Comparison of ENCODE assay signal across 2 cellular contexts in genomic region chr10:84552478-84552877, GRCh38.
TF ChIP-seq lines count a peak whose summit lies in the region.

No MANE protein-coding gene starts in this region.

TF ChIP-seq in GM23338, 12 proteins besides CTCF, POLR2A, EP300 and RAD21 (continued from another document):
- TF ChIP-seq, protein P1, sequence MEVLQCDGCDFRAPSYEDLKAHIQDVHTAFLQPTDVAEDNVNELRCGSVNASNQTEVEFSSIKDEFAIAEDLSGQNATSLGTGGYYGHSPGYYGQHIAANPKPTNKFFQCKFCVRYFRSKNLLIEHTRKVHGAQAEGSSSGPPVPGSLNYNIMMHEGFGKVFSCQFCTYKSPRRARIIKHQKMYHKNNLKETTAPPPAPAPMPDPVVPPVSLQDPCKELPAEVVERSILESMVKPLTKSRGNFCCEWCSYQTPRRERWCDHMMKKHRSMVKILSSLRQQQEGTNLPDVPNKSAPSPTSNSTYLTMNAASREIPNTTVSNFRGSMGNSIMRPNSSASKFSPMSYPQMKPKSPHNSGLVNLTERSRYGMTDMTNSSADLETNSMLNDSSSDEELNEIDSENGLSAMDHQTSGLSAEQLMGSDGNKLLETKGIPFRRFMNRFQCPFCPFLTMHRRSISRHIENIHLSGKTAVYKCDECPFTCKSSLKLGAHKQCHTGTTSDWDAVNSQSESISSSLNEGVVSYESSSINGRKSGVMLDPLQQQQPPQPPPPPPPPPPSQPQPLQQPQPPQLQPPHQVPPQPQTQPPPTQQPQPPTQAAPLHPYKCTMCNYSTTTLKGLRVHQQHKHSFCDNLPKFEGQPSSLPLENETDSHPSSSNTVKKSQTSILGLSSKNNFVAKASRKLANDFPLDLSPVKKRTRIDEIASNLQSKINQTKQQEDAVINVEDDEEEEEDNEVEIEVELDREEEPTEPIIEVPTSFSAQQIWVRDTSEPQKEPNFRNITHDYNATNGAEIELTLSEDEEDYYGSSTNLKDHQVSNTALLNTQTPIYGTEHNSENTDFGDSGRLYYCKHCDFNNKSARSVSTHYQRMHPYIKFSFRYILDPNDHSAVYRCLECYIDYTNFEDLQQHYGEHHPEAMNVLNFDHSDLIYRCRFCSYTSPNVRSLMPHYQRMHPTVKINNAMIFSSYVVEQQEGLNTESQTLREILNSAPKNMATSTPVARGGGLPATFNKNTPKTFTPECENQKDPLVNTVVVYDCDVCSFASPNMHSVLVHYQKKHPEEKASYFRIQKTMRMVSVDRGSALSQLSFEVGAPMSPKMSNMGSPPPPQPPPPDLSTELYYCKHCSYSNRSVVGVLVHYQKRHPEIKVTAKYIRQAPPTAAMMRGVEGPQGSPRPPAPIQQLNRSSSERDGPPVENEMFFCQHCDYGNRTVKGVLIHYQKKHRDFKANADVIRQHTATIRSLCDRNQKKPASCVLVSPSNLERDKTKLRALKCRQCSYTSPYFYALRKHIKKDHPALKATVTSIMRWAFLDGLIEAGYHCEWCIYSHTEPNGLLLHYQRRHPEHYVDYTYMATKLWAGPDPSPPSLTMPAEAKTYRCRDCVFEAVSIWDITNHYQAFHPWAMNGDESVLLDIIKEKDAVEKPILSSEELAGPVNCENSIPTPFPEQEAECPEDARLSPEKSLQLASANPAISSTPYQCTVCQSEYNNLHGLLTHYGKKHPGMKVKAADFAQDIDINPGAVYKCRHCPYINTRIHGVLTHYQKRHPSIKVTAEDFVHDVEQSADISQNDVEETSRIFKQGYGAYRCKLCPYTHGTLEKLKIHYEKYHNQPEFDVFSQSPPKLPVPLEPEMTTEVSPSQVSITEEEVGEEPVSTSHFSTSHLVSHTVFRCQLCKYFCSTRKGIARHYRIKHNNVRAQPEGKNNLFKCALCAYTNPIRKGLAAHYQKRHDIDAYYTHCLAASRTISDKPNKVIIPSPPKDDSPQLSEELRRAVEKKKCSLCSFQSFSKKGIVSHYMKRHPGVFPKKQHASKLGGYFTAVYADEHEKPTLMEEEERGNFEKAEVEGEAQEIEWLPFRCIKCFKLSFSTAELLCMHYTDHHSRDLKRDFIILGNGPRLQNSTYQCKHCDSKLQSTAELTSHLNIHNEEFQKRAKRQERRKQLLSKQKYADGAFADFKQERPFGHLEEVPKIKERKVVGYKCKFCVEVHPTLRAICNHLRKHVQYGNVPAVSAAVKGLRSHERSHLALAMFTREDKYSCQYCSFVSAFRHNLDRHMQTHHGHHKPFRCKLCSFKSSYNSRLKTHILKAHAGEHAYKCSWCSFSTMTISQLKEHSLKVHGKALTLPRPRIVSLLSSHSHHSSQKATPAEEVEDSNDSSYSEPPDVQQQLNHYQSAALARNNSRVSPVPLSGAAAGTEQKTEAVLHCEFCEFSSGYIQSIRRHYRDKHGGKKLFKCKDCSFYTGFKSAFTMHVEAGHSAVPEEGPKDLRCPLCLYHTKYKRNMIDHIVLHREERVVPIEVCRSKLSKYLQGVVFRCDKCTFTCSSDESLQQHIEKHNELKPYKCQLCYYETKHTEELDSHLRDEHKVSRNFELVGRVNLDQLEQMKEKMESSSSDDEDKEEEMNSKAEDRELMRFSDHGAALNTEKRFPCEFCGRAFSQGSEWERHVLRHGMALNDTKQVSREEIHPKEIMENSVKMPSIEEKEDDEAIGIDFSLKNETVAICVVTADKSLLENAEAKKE (CRISPR knock-in tag; IDR thresholded peaks at IDR 0.05): no peak
- no peak for TF ChIP-seq JUNB (IDR thresholded peaks at IDR 0.05; ENCODE audit: unreplicated experiment)
- no peak for TF ChIP-seq ZNF114 (CRISPR knock-in tag; IDR thresholded peaks at IDR 0.05)
- TF ChIP-seq POLR2AphosphoS5 (IDR thresholded peaks at IDR 0.05; ENCODE audit: low read depth): no peak
- no peak for TF ChIP-seq STAT1 (IDR thresholded peaks at IDR 0.05; ENCODE audit: unreplicated experiment)
TF ChIP-seq in GM23338: peak in this region for 0.

TF ChIP-seq in K562, 482 proteins besides CTCF, POLR2A, EP300 and RAD21 (continued from another document):
- TF ChIP-seq MAFG (tag; conservative IDR thresholded peaks at IDR 0.05): no peak
- TF ChIP-seq ZNF23 (CRISPR knock-in tag; IDR thresholded peaks at IDR 0.05): no peak
- no peak for TF ChIP-seq HNRNPH1 (optimal IDR thresholded peaks at IDR 0.05; ENCODE audit: low read depth, low read length)
- TF ChIP-seq TFE3 (CRISPR knock-in tag; IDR thresholded peaks at IDR 0.05): no peak
- TF ChIP-seq ZNF740 (CRISPR knock-in tag; IDR thresholded peaks at IDR 0.05): no peak
- TF ChIP-seq ZNF740 (tag; IDR thresholded peaks at IDR 0.05): no peak
TF ChIP-seq in K562: peak in this region for 0.
